Comparison of ENCODE assay signal across 8 cellular contexts in the genomic region with DNA sequence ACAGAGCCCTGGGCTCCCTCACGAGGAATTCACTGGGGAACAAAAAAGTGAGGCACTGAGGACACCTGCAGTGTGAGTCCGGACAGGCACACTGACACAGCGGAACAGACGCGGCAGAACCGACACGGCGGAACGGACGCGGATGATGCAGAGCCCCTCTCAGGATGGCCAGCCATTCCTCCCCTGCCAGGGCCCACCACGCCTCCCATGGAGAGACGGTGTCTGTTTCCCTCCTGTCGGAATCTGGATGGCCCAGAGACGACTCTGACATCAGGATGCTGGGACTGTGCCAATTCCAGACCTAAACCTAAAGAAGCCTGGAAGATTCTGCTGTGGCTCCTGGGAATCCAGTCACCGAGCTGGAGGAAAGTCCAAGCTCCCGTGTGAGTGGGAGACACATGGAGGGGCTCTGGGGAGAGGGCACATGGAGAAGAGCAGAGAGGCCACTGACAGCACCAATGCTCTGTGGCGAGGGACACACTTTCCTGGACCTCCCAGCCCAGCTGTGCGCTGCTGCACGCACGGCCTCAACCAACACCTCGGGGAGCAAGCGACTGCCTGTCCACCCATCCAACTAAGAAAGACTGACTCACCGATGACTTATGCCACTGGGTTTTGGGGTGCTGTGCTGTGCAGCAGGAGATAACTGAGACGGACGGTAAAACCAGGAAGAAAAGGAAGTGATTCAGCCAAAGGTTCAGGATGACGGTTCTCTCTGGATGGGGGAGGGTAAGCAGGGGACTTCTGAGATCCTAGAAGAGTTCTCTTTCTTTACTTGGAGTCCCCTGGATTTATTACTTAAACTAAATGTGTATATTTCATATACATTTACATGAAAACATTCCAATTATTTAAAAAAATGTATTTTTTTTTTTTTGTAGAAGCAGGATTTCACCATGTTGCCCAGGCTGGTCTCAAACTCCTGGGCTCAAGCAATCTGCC. TPM values are rescaled to one million over a fixed set of nuclear protein-coding genes. Genes with fewer than 3 reads are reported as not detected.
DNase-seq lines count a peak whose midpoint lies in the region; TF ChIP-seq lines count a peak whose summit lies in the region.

No MANE protein-coding gene starts in this region.

- POLR2A ChIA-PET in Caco-2 (lab: Charles Lee), result no interaction called here

- peaks cover 17% of the 10 kb centered on the region for H3K4me1 Mint-ChIP-seq in Caco-2 (ENCODE audit: low read depth, unreplicated experiment)

- H3K4me3 ChIP-seq in BE2C (ENCODE audit: low read depth, low read length), result no peak overlapping the region
- no peak overlapping the region for H3K4me3 ChIP-seq in Caco-2 (ENCODE audit: low read depth, low read length)

- intact Hi-C loops in Caco-2 (cut with micrococcal nuclease; ENCODE audit: unreplicated experiment), result no loop called here

- H3K36me3 ChIP-seq in BE2C (no peaks in the 10 kb centered on the region; the same call in 1 of the 2 replicates), Caco-2 (ENCODE audit: control insufficient read depth, insufficient read depth, low read length) (no peaks in the 10 kb centered on the region)

- H3K36me3 Mint-ChIP-seq in Caco-2 (ENCODE audit: insufficient read depth, unreplicated experiment), result peaks cover 7% of the 10 kb centered on the region

- no peaks in the 10 kb centered on the region for H3K27me3 ChIP-seq in BE2C
- no peaks in the 10 kb centered on the region for H3K27me3 ChIP-seq in Caco-2 (replicated peaks; ENCODE audit: control insufficient read depth, insufficient read depth, low read length)

- H3K4me1 ChIP-seq in BE2C (peaks cover 34% of the 10 kb centered on the region), Caco-2 (peaks cover 10% of the 10 kb centered on the region)

- H3K9me3 Mint-ChIP-seq in Caco-2 (ENCODE audit: unreplicated experiment), result no peaks in the 10 kb centered on the region

- CTCF ChIA-PET in Caco-2 (lab: Charles Lee), result no interaction called here

- H3K9me3 ChIP-seq in BE2C, result no peaks in the 10 kb centered on the region
- no peaks in the 10 kb centered on the region for H3K9me3 ChIP-seq in Caco-2

- no peaks in the 10 kb centered on the region for H3K27me3 Mint-ChIP-seq in Caco-2 (ENCODE audit: insufficient read depth, unreplicated experiment)

- H3K4me3 Mint-ChIP-seq in Caco-2 (ENCODE audit: unreplicated experiment), result no peak overlapping the region

- in situ Hi-C loops in KBM-7 (cut with MboI; ENCODE audit: low pct_unique_long_range_greater_than_20kb, low sequenced_read_pairs), result no loop called here

- H3K27ac Mint-ChIP-seq in Caco-2 (ENCODE audit: unreplicated experiment), result no peak overlapping the region

- BruUV-seq in Caco-2 (replicated peaks; lab: Mats Ljungman, UMichigan), result no TSS peak

- TF ChIP-seq CTCF in BE2C (IDR thresholded peaks at IDR 0.05; ENCODE audit: low read depth, low read length), result no peak
- TF ChIP-seq CTCF in Caco-2 (IDR thresholded peaks at IDR 0.05; ENCODE audit: insufficient read depth in 1 of 2, low read depth in 1 of 2, low read length in 1 of 2, severe bottlenecking in 1 of 2, unreplicated experiment in 1 of 2), result no peak

- peak; percentile 42 for DNase-seq in BE2C
- DNase-seq in KBM-7, result peak; percentile 51
- peak; percentile 79 for DNase-seq in amniotic stem cell (lab: John Stamatoyannopoulos, UW)
- DNase-seq in myocyte (ENCODE audit: low read depth), result peak; percentile 69
- DNase-seq in cerebellar nuclear complex (lab: John Stamatoyannopoulos, UW), result no peak
- DNase-seq in NCI-H2107 (lab: John Stamatoyannopoulos, UW), result no peak
- no peak for DNase-seq in Caco-2
- no peak for DNase-seq in NCI-H1436 (lab: John Stamatoyannopoulos, UW)

RNA-seq across cellular contexts. Expression of a gene that starts 23.3 kb away (rescaled TPM):
- 73.4 TPM for polyA plus RNA-seq in BE2C (2012; ENCODE audit: insufficient read depth, insufficient read length, low read depth)
- total RNA-seq in myocyte, result 32.9 and 47.1 TPM in 2 replicates
- 34.2 TPM for polyA plus RNA-seq in myocyte (2012)
- total RNA-seq in Caco-2 (2022), result 21.5 and 23.5 TPM in 2 replicates

RNA-seq across cellular contexts. Expression of a gene that starts 51.4 kb away (rescaled TPM):
- polyA plus RNA-seq in BE2C (2012; ENCODE audit: insufficient read depth, insufficient read length, low read depth), result not detected
- total RNA-seq in myocyte (not detected in 2 replicates), Caco-2 (2022) (0.16 TPM in 1 of 2 replicates, not detected in the other)
- polyA plus RNA-seq in myocyte (2012), result not detected

Comparison
In these comparisons a context has a peak if more than half of its experiments do, and no peak if none do; other contexts are left out.
1. DNase-seq: peak in BE2C (single experiment), KBM-7 (single experiment), amniotic stem cell (single experiment) and myocyte (single experiment); none in cerebellar nuclear complex (0 of 2), NCI-H2107 (single experiment), Caco-2 (0 of 2) and NCI-H1436 (single experiment).